In the genomic region with DNA sequence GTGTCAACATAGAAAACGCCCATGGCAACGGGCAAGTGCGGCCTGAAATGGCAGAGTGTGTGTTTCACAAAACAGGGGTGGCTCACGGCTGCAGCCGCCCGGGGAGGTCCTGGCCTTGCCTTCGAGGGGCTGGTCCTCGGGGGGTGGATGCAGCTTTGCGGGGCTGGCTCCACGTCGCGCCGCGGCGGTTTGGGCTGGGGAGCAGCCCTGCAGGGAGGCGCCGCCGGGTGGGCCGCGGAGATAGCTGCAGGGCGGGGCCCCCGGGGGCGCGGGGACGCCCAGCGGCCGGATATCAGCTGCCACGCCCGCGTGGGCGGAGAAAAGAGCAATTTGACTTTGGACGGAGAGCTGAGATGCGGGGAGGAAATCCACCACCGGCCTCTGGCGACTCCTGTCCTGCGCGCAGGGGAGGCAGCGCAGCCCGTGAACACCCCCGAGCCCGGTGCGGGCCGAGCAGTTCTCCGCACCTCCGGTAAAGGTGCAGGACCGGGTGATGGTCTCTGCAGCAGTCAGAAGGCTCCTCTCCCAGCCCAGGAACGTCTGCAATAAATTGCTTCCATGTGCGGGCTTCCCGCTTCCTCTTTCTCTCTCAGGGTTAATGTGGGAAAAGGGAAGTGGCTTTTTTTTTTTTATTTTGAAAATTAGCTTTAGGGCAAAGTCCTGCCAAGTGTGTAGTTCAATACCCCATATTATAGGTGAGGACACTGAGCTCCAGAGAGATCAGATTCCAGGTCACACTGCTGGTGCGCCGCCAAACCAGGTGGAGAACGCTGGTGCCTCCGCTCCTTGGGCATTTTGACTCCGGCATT, we compare ENCODE assay signal across 1 cellular context.
TF ChIP-seq lines count a peak whose summit lies in the region.

No MANE protein-coding gene starts in this region.

TF ChIP-seq in HepG2, 621 proteins besides CTCF, POLR2A, EP300 and RAD21 (continued from another document and continues in another):
- TF ChIP-seq, protein P1, sequence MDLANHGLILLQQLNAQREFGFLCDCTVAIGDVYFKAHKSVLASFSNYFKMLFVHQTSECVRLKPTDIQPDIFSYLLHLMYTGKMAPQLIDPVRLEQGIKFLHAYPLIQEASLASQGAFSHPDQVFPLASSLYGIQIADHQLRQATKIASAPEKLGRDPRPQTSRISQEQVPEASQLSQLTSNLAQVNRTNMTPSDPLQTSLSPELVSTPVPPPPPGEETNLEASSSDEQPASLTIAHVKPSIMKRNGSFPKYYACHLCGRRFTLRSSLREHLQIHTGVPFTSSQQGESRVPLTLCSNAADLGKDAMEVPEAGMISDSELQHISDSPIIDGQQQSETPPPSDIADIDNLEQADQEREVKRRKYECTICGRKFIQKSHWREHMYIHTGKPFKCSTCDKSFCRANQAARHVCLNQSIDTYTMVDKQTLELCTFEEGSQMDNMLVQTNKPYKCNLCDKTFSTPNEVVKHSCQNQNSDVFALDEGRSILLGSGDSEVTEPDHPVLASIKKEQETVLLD (CRISPR knock-in tag; IDR thresholded peaks at IDR 0.05; ENCODE audit: low read depth): peak; percentile 63; the same call in 1 of the 2 replicates
- 0 out of 2 replicates have a peak, but pooled peaks have one; percentile 23 for TF ChIP-seq NFYB (CRISPR knock-in tag; IDR thresholded peaks at IDR 0.05)
- no peak for TF ChIP-seq FIP1L1 (IDR thresholded peaks at IDR 0.05; ENCODE audit: borderline replicate concordance, insufficient read depth, low read depth, low read length)
- TF ChIP-seq JUN (CRISPR knock-in tag; IDR thresholded peaks at IDR 0.05): no peak
- TF ChIP-seq, protein P2, sequence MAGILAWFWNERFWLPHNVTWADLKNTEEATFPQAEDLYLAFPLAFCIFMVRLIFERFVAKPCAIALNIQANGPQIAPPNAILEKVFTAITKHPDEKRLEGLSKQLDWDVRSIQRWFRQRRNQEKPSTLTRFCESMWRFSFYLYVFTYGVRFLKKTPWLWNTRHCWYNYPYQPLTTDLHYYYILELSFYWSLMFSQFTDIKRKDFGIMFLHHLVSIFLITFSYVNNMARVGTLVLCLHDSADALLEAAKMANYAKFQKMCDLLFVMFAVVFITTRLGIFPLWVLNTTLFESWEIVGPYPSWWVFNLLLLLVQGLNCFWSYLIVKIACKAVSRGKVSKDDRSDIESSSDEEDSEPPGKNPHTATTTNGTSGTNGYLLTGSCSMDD (CRISPR knock-in tag; IDR thresholded peaks at IDR 0.05): no peak
- TF ChIP-seq, protein P3, sequence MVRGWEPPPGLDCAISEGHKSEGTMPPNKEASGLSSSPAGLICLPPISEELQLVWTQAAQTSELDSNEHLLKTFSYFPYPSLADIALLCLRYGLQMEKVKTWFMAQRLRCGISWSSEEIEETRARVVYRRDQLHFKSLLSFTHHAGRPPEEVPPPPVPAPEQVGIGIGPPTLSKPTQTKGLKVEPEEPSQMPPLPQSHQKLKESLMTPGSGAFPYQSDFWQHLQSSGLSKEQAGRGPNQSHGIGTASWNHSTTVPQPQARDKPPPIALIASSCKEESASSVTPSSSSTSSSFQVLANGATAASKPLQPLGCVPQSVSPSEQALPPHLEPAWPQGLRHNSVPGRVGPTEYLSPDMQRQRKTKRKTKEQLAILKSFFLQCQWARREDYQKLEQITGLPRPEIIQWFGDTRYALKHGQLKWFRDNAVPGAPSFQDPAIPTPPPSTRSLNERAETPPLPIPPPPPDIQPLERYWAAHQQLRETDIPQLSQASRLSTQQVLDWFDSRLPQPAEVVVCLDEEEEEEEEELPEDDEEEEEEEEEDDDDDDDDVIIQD (CRISPR knock-in tag; IDR thresholded peaks at IDR 0.05; ENCODE audit: low read depth): no peak
- no peak for TF ChIP-seq MLLT10 (CRISPR knock-in tag; IDR thresholded peaks at IDR 0.05)
- TF ChIP-seq ZSCAN9 (CRISPR knock-in tag; IDR thresholded peaks at IDR 0.05; ENCODE audit: borderline replicate concordance): peak; percentile 20; the same call in 1 of the 2 replicates
- TF ChIP-seq, protein P4, sequence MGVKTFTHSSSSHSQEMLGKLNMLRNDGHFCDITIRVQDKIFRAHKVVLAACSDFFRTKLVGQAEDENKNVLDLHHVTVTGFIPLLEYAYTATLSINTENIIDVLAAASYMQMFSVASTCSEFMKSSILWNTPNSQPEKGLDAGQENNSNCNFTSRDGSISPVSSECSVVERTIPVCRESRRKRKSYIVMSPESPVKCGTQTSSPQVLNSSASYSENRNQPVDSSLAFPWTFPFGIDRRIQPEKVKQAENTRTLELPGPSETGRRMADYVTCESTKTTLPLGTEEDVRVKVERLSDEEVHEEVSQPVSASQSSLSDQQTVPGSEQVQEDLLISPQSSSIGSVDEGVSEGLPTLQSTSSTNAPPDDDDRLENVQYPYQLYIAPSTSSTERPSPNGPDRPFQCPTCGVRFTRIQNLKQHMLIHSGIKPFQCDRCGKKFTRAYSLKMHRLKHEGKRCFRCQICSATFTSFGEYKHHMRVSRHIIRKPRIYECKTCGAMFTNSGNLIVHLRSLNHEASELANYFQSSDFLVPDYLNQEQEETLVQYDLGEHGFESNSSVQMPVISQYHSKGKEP (CRISPR knock-in tag; IDR thresholded peaks at IDR 0.05): no peak
- peak; percentile 70; the same call in 1 of the 2 replicates for TF ChIP-seq ZNF749 (CRISPR knock-in tag; IDR thresholded peaks at IDR 0.05; ENCODE audit: borderline replicate concordance)
- TF ChIP-seq, protein P5, sequence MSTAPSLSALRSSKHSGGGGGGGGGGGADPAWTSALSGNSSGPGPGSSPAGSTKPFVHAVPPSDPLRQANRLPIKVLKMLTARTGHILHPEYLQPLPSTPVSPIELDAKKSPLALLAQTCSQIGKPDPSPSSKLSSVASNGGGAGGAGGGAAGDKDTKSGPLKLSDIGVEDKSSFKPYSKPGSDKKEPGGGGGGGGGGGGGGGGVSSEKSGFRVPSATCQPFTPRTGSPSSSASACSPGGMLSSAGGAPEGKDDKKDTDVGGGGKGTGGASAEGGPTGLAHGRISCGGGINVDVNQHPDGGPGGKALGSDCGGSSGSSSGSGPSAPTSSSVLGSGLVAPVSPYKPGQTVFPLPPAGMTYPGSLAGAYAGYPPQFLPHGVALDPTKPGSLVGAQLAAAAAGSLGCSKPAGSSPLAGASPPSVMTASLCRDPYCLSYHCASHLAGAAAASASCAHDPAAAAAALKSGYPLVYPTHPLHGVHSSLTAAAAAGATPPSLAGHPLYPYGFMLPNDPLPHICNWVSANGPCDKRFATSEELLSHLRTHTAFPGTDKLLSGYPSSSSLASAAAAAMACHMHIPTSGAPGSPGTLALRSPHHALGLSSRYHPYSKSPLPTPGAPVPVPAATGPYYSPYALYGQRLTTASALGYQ (CRISPR knock-in tag; IDR thresholded peaks at IDR 0.05): peak; percentile 80
- TF ChIP-seq SP5 (CRISPR knock-in tag; IDR thresholded peaks at IDR 0.05; ENCODE audit: borderline replicate concordance, low read depth): peak; percentile 95
- TF ChIP-seq NRL (CRISPR knock-in tag; IDR thresholded peaks at IDR 0.05; ENCODE audit: borderline replicate concordance): peak; percentile 67
- no peak for TF ChIP-seq ISX (CRISPR knock-in tag; conservative IDR thresholded peaks at IDR 0.05)
- 0 out of 2 replicates have a peak, but pooled peaks have one; percentile 63 for TF ChIP-seq CAMTA2 (CRISPR knock-in tag; IDR thresholded peaks at IDR 0.05; ENCODE audit: borderline replicate concordance)
- TF ChIP-seq, protein P6, sequence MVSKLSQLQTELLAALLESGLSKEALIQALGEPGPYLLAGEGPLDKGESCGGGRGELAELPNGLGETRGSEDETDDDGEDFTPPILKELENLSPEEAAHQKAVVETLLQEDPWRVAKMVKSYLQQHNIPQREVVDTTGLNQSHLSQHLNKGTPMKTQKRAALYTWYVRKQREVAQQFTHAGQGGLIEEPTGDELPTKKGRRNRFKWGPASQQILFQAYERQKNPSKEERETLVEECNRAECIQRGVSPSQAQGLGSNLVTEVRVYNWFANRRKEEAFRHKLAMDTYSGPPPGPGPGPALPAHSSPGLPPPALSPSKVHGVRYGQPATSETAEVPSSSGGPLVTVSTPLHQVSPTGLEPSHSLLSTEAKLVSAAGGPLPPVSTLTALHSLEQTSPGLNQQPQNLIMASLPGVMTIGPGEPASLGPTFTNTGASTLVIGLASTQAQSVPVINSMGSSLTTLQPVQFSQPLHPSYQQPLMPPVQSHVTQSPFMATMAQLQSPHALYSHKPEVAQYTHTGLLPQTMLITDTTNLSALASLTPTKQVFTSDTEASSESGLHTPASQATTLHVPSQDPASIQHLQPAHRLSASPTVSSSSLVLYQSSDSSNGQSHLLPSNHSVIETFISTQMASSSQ (IDR thresholded peaks at IDR 0.05; ENCODE audit: low read depth): no peak
- TF ChIP-seq, protein P6 (CRISPR knock-in tag; IDR thresholded peaks at IDR 0.05; ENCODE audit: borderline replicate concordance): peak; percentile 26; the same call in 1 of the 2 replicates
- TF ChIP-seq, protein P7, sequence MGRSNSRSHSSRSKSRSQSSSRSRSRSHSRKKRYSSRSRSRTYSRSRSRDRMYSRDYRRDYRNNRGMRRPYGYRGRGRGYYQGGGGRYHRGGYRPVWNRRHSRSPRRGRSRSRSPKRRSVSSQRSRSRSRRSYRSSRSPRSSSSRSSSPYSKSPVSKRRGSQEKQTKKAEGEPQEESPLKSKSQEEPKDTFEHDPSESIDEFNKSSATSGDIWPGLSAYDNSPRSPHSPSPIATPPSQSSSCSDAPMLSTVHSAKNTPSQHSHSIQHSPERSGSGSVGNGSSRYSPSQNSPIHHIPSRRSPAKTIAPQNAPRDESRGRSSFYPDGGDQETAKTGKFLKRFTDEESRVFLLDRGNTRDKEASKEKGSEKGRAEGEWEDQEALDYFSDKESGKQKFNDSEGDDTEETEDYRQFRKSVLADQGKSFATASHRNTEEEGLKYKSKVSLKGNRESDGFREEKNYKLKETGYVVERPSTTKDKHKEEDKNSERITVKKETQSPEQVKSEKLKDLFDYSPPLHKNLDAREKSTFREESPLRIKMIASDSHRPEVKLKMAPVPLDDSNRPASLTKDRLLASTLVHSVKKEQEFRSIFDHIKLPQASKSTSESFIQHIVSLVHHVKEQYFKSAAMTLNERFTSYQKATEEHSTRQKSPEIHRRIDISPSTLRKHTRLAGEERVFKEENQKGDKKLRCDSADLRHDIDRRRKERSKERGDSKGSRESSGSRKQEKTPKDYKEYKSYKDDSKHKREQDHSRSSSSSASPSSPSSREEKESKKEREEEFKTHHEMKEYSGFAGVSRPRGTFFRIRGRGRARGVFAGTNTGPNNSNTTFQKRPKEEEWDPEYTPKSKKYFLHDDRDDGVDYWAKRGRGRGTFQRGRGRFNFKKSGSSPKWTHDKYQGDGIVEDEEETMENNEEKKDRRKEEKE (IDR thresholded peaks at IDR 0.05): no peak
- TF ChIP-seq, protein P8, sequence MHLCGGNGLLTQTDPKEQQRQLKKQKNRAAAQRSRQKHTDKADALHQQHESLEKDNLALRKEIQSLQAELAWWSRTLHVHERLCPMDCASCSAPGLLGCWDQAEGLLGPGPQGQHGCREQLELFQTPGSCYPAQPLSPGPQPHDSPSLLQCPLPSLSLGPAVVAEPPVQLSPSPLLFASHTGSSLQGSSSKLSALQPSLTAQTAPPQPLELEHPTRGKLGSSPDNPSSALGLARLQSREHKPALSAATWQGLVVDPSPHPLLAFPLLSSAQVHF (CRISPR knock-in tag; IDR thresholded peaks at IDR 0.05): no peak
- no peak for TF ChIP-seq ZNF180 (CRISPR knock-in tag; IDR thresholded peaks at IDR 0.05; ENCODE audit: borderline replicate concordance, low read depth)
- no peak for TF ChIP-seq ZNF143 (CRISPR knock-in tag; IDR thresholded peaks at IDR 0.05)
- TF ChIP-seq ZNF547 (CRISPR knock-in tag; IDR thresholded peaks at IDR 0.05): peak; percentile 70; the same call in 1 of the 2 replicates
- TF ChIP-seq, protein P9, sequence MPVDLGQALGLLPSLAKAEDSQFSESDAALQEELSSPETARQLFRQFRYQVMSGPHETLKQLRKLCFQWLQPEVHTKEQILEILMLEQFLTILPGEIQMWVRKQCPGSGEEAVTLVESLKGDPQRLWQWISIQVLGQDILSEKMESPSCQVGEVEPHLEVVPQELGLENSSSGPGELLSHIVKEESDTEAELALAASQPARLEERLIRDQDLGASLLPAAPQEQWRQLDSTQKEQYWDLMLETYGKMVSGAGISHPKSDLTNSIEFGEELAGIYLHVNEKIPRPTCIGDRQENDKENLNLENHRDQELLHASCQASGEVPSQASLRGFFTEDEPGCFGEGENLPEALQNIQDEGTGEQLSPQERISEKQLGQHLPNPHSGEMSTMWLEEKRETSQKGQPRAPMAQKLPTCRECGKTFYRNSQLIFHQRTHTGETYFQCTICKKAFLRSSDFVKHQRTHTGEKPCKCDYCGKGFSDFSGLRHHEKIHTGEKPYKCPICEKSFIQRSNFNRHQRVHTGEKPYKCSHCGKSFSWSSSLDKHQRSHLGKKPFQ (CRISPR knock-in tag; IDR thresholded peaks at IDR 0.05; ENCODE audit: insufficient replicate concordance): peak; percentile 36
- peak; percentile 84 for TF ChIP-seq ZNF451 (CRISPR knock-in tag; IDR thresholded peaks at IDR 0.05)
- TF ChIP-seq HHEX (CRISPR knock-in tag; IDR thresholded peaks at IDR 0.05): no peak
- TF ChIP-seq ZNF773 (CRISPR knock-in tag; IDR thresholded peaks at IDR 0.05; ENCODE audit: borderline replicate concordance): peak; percentile 66; the same call in 1 of the 2 replicates
- no peak; the same call in none of the 2 replicates for TF ChIP-seq POGZ (CRISPR knock-in tag; IDR thresholded peaks at IDR 0.05)
- no peak for TF ChIP-seq GZF1 (CRISPR knock-in tag; IDR thresholded peaks at IDR 0.05)
- TF ChIP-seq, protein P10, sequence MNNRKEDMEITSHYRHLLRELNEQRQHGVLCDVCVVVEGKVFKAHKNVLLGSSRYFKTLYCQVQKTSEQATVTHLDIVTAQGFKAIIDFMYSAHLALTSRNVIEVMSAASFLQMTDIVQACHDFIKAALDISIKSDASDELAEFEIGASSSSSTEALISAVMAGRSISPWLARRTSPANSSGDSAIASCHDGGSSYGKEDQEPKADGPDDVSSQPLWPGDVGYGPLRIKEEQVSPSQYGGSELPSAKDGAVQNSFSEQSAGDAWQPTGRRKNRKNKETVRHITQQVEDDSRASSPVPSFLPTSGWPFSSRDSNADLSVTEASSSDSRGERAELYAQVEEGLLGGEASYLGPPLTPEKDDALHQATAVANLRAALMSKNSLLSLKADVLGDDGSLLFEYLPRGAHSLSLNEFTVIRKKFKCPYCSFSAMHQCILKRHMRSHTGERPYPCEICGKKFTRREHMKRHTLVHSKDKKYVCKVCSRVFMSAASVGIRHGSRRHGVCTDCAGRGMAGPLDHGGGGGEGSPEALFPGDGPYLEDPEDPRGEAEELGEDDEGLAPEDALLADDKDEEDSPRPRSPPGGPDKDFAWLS (CRISPR knock-in tag; IDR thresholded peaks at IDR 0.05; ENCODE audit: borderline replicate concordance): no peak
- no peak for TF ChIP-seq FOXA1 (IDR thresholded peaks at IDR 0.05)
- TF ChIP-seq FOXA1 (CRISPR knock-in tag; IDR thresholded peaks at IDR 0.05): no peak; the same call in 1 of the 2 replicates
